8 cellular contexts compared by ENCODE assay signal in genomic region chr12:121889661-121890060, GRCh38. TPM values are rescaled to one million over a fixed set of nuclear protein-coding genes. Genes with fewer than 3 reads are reported as not detected.
DNase-seq lines count a peak whose midpoint lies in the region; ATAC-seq and TF ChIP-seq lines count a peak whose summit lies in the region.
"Not testable (repeated sequence)": the region's sequence is repeated elsewhere in the genome, so short reads cannot be mapped to it uniquely, and the experiment has no call there.

No MANE protein-coding gene starts in this region.

- H3K36me3 Mint-ChIP-seq in activated T-helper 2 cell treated with anti-CD3 and anti-CD28 coated beads, Interferon-gamma antibody, Interleukin-2, Interleukin-4, amounts not matched to agents 10 μg/mL and 5 μg/mL and 100 μg/mL, durations not matched to agents 14 hours and 24 hours and 36 hours (ENCODE audit: low read depth) = peaks cover 33% of the 10 kb centered on the region
- H3K36me3 Mint-ChIP-seq in naive thymus-derived CD4-positive, alpha-beta T cell = not testable (repeated sequence)
- H3K36me3 Mint-ChIP-seq in stimulated activated effector memory CD8-positive, alpha-beta T cell treated with anti-CD3 and anti-CD28 coated beads, Interleukin-12 subunit alpha, Interleukin-12 subunit beta, amount 100 ng/mL, for 72 hours = peaks cover 47% of the 10 kb centered on the region

- H3K9me3 ChIP-seq in duodenal mucosa (ENCODE audit: control insufficient read depth in 1 of 2, low read length in 2 of 2); naive thymus-derived CD4-positive, alpha-beta T cell (ENCODE audit: control insufficient read depth in 2 of 3, low read length in 3 of 3): not testable (repeated sequence)

- H3K27me3 ChIP-seq in H7 (ENCODE audit: control insufficient read depth, insufficient read depth, low read length); duodenal mucosa (ENCODE audit: control insufficient read depth in 1 of 2, insufficient read depth in 2 of 2, low read length in 2 of 2); naive thymus-derived CD4-positive, alpha-beta T cell (ENCODE audit: control insufficient read depth in 2 of 2, insufficient read depth in 2 of 2, low read length in 2 of 2): not testable (repeated sequence)

- CTCF ChIA-PET in naive thymus-derived CD4-positive, alpha-beta T cell (lab: Charles Lee) = interaction anchor here (0.7 to 2.4 kb wide), 3 partner anchors 73 to 95 kb away, joined by 3 to 29 read pairs (median 5); partner anchors contain the start of gene RHOF

- peaks cover 33 to 37% of the 10 kb centered on the region in 2 donors for H3K4me1 ChIP-seq in duodenal mucosa (ENCODE audit: control insufficient read depth in 1 of 2, insufficient read depth in 2 of 2, low read length in 2 of 2)
- H3K4me1 ChIP-seq in naive thymus-derived CD4-positive, alpha-beta T cell (ENCODE audit: control insufficient read depth in 2 of 2, insufficient read depth in 2 of 2, low read length in 2 of 2) = peaks cover 21 to 27% of the 10 kb centered on the region in 2 donors

- H3K36me3 ChIP-seq in H7 (replicated peaks; ENCODE audit: control insufficient read depth, insufficient read depth, low read length) = not testable (repeated sequence)
- H3K36me3 ChIP-seq in duodenal mucosa (ENCODE audit: control insufficient read depth in 1 of 2, insufficient read depth in 2 of 2, low read length in 2 of 2) = peaks cover 0 to 10% of the 10 kb centered on the region in 2 donors
- peaks cover 0 to 10% (median 7%) of the 10 kb centered on the region in 3 experiments for H3K36me3 ChIP-seq in naive thymus-derived CD4-positive, alpha-beta T cell (ENCODE audit: control insufficient read depth in 2 of 3, insufficient read depth in 3 of 3, low read length in 3 of 3)

- DNase-seq in AG09309 (ENCODE audit: low read depth); H7; activated T-helper 2 cell treated with anti-CD3 and anti-CD28 coated beads, Interferon-gamma antibody, Interleukin-2, Interleukin-4, amounts not matched to agents 10 μg/mL and 5 μg/mL and 100 μg/mL, durations not matched to agents 14 hours and 24 hours and 36 hours (ENCODE audit: low spot score); naive thymus-derived CD4-positive, alpha-beta T cell; stimulated activated effector memory CD8-positive, alpha-beta T cell treated with anti-CD3 and anti-CD28 coated beads, Interleukin-12 subunit alpha, Interleukin-12 subunit beta, amount 100 ng/mL, for 72 hours (ENCODE audit: low spot score in 2 of 2): not testable (repeated sequence)
- DNase-seq in RKO (ENCODE audit: low spot score) (peak; percentile 52), hepatic stellate cell (ENCODE audit: low spot score) (peak; percentile 19)

- H3K27ac Mint-ChIP-seq in activated T-helper 2 cell treated with anti-CD3 and anti-CD28 coated beads, Interferon-gamma antibody, Interleukin-2, Interleukin-4, amounts not matched to agents 10 μg/mL and 5 μg/mL and 100 μg/mL, durations not matched to agents 14 hours and 24 hours and 36 hours = peak overlapping the region; percentile 99
- H3K27ac Mint-ChIP-seq in naive thymus-derived CD4-positive, alpha-beta T cell = peak overlapping the region in 8 of 9 donors; percentile 92 to 100 (median 99)
- peak overlapping the region; percentile 98 for H3K27ac Mint-ChIP-seq in stimulated activated effector memory CD8-positive, alpha-beta T cell treated with anti-CD3 and anti-CD28 coated beads, Interleukin-12 subunit alpha, Interleukin-12 subunit beta, amount 100 ng/mL, for 72 hours

- not testable (repeated sequence) for ATAC-seq in naive thymus-derived CD4-positive, alpha-beta T cell; stimulated activated effector memory CD8-positive, alpha-beta T cell treated with anti-CD3 and anti-CD28 coated beads, Interleukin-12 subunit alpha, Interleukin-12 subunit beta, amount 100 ng/mL, for 72 hours

- POLR2A ChIA-PET in naive thymus-derived CD4-positive, alpha-beta T cell (lab: Charles Lee) = interaction anchor here (0.7 to 3.6 kb wide), 6 partner anchors 8 to 108 kb away, joined by 3 to 33 read pairs (median 7); partner anchors contain the start of gene RHOF

- not testable (repeated sequence) for H3K27me3 Mint-ChIP-seq in activated T-helper 2 cell treated with anti-CD3 and anti-CD28 coated beads, Interferon-gamma antibody, Interleukin-2, Interleukin-4, amounts not matched to agents 10 μg/mL and 5 μg/mL and 100 μg/mL, durations not matched to agents 14 hours and 24 hours and 36 hours (ENCODE audit: low read depth); naive thymus-derived CD4-positive, alpha-beta T cell

- peak overlapping the region; percentile 99 for H3K4me3 Mint-ChIP-seq in activated T-helper 2 cell treated with anti-CD3 and anti-CD28 coated beads, Interferon-gamma antibody, Interleukin-2, Interleukin-4, amounts not matched to agents 10 μg/mL and 5 μg/mL and 100 μg/mL, durations not matched to agents 14 hours and 24 hours and 36 hours (ENCODE audit: low read depth)
- H3K4me3 Mint-ChIP-seq in naive thymus-derived CD4-positive, alpha-beta T cell = peak overlapping the region; percentile 85 to 100 (median 98)
- peak overlapping the region; percentile 99 for H3K4me3 Mint-ChIP-seq in stimulated activated effector memory CD8-positive, alpha-beta T cell treated with anti-CD3 and anti-CD28 coated beads, Interleukin-12 subunit alpha, Interleukin-12 subunit beta, amount 100 ng/mL, for 72 hours

- not testable (repeated sequence) for H3K9me3 Mint-ChIP-seq in activated T-helper 2 cell treated with anti-CD3 and anti-CD28 coated beads, Interferon-gamma antibody, Interleukin-2, Interleukin-4, amounts not matched to agents 10 μg/mL and 5 μg/mL and 100 μg/mL, durations not matched to agents 14 hours and 24 hours and 36 hours; naive thymus-derived CD4-positive, alpha-beta T cell; stimulated activated effector memory CD8-positive, alpha-beta T cell treated with anti-CD3 and anti-CD28 coated beads, Interleukin-12 subunit alpha, Interleukin-12 subunit beta, amount 100 ng/mL, for 72 hours

- H3K27ac ChIP-seq in duodenal mucosa (ENCODE audit: low read depth, low read length) = not testable (repeated sequence)
- H3K27ac ChIP-seq in naive thymus-derived CD4-positive, alpha-beta T cell (ENCODE audit: low read depth, low read length) = peak overlapping the region; percentile 98

- TF ChIP-seq CTCF in AG09309 (IDR thresholded peaks at IDR 0.05; ENCODE audit: control insufficient read depth, insufficient read depth, low read depth, low read length, missing control alignments) = peak; percentile 12

- peaks cover 30% of the 10 kb centered on the region for H3K4me1 Mint-ChIP-seq in activated T-helper 2 cell treated with anti-CD3 and anti-CD28 coated beads, Interferon-gamma antibody, Interleukin-2, Interleukin-4, amounts not matched to agents 10 μg/mL and 5 μg/mL and 100 μg/mL, durations not matched to agents 14 hours and 24 hours and 36 hours (ENCODE audit: low read depth)
- H3K4me1 Mint-ChIP-seq in naive thymus-derived CD4-positive, alpha-beta T cell = peaks cover 24 to 60% (median 50%) of the 10 kb centered on the region in 7 donors
- H3K4me1 Mint-ChIP-seq in stimulated activated effector memory CD8-positive, alpha-beta T cell treated with anti-CD3 and anti-CD28 coated beads, Interleukin-12 subunit alpha, Interleukin-12 subunit beta, amount 100 ng/mL, for 72 hours = peaks cover 26% of the 10 kb centered on the region

- intact Hi-C loops in activated T-helper 2 cell treated with anti-CD3 and anti-CD28 coated beads, Interferon-gamma antibody, Interleukin-2, Interleukin-4, amounts not matched to agents 10 μg/mL and 5 μg/mL and 100 μg/mL, durations not matched to agents 14 hours and 24 hours and 36 hours (cut with micrococcal nuclease) = loop anchor here (2.0 to 10.0 kb wide), 3 partner anchors 29 to 175 kb away; partner anchors contain the start of genes CFAP251 and TMEM120B
- intact Hi-C loops in naive thymus-derived CD4-positive, alpha-beta T cell (cut with micrococcal nuclease) = loop anchor here (2.0 to 10.0 kb wide), 7 partner anchors 177 to 1689 kb away; partner anchors contain the start of genes DIABLO (in 1 of the 2), KNTC1 (in 1 of the 2), ORAI1 (in 1 of the 2) and RPLP0 (in 1 of the 2)

- H3K4me3 ChIP-seq in AG09309 (ENCODE audit: control insufficient read depth, low read depth, low read length) = peak overlapping the region; percentile 86
- peak overlapping the region; percentile 90 for H3K4me3 ChIP-seq in H7 (ENCODE audit: insufficient read depth, low read depth, low read length)
- H3K4me3 ChIP-seq in duodenal mucosa (ENCODE audit: low read depth in 1 of 2, low read length in 2 of 2) = peak overlapping the region; percentile 91 to 94
- H3K4me3 ChIP-seq in naive thymus-derived CD4-positive, alpha-beta T cell (ENCODE audit: low read length) = peak overlapping the region; percentile 74

- peak overlapping the region; percentile 76 to 92 for H3K9ac ChIP-seq in duodenal mucosa (ENCODE audit: low read depth in 1 of 2, low read length in 2 of 2)

RNA-seq across cellular contexts. Expression of gene PSMD9, which starts 1.1 kb away (rescaled TPM):
- total RNA-seq in H7 (2014; rRNA removed; shearing (Covaris generic)) = 39.2 and 61.2 TPM in 2 replicates
- 65.2 and 71.0 TPM in 2 replicates for total RNA-seq in activated T-helper 2 cell treated with anti-CD3 and anti-CD28 coated beads, Interferon-gamma antibody, Interleukin-2, Interleukin-4, amounts not matched to agents 10 μg/mL and 5 μg/mL and 100 μg/mL, durations not matched to agents 14 hours and 24 hours and 36 hours
- total RNA-seq in naive thymus-derived CD4-positive, alpha-beta T cell = 10 to 100 TPM; 36.7 to 55.2 (median 46.9) TPM
- 10 to 100 TPM; 85.3 to 92.6 TPM for polyA plus RNA-seq in naive thymus-derived CD4-positive, alpha-beta T cell

RNA-seq across cellular contexts. Expression of gene CFAP251, which starts 28.7 kb away (rescaled TPM):
- total RNA-seq in H7 (2014; rRNA removed; shearing (Covaris generic)) = 0.15 and 0.24 TPM in 2 replicates
- total RNA-seq in activated T-helper 2 cell treated with anti-CD3 and anti-CD28 coated beads, Interferon-gamma antibody, Interleukin-2, Interleukin-4, amounts not matched to agents 10 μg/mL and 5 μg/mL and 100 μg/mL, durations not matched to agents 14 hours and 24 hours and 36 hours = 0.80 and 0.82 TPM in 2 replicates
- 1 to 10 TPM in 2 of 5 experiments, under 1 TPM in 3; 0.38 to 1.5 (median 0.88) TPM for total RNA-seq in naive thymus-derived CD4-positive, alpha-beta T cell
- not detected for polyA plus RNA-seq in naive thymus-derived CD4-positive, alpha-beta T cell

RNA-seq across cellular contexts. Expression of gene HPD, which starts 31.0 kb away (rescaled TPM):
- total RNA-seq in H7 (2014; rRNA removed; shearing (Covaris generic)) = 0.80 and 1.1 TPM in 2 replicates
- not detected in 2 replicates for total RNA-seq in activated T-helper 2 cell treated with anti-CD3 and anti-CD28 coated beads, Interferon-gamma antibody, Interleukin-2, Interleukin-4, amounts not matched to agents 10 μg/mL and 5 μg/mL and 100 μg/mL, durations not matched to agents 14 hours and 24 hours and 36 hours
- total RNA-seq in naive thymus-derived CD4-positive, alpha-beta T cell = not detected
- not detected for polyA plus RNA-seq in naive thymus-derived CD4-positive, alpha-beta T cell
